15 cellular contexts compared by ENCODE assay signal in the genomic region with DNA sequence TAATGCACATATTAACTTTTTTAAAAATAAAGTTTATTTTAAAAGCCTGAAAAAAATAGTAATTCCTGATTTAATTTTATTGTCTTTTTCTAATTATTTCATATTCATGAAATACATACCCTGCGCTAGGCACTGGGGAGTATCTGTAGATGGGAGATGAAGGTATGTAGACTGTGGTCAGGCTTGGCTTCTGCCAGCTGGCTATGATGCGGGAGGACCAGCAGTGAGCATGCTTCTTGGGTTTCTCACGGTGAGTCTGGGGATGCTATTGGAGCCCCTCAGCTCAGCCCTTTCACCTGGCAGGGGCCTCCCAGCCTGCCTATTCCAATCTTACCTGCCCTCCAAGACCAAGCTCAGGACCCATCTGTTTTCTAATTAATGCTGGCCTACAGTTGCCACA.
"Had no signal": no experiment of that assay in that cellular context is flagged by ENCODE, and none has a peak within 500 bp of the region (broad histone marks: within the 10 kb centered on the region; RNA-seq: fewer than 3 reads in every experiment).

No MANE protein-coding gene starts in this region.

- DNase-seq: activated CD4-positive, alpha-beta memory T cell treated with anti-CD3 and anti-CD28 coated beads for 36 hours; activated CD4-positive, alpha-beta T cell treated with anti-CD3 and anti-CD28 coated beads for 4 hours; activated CD4-positive, CD25-positive, alpha-beta regulatory T cell; activated effector memory CD4-positive, alpha-beta T cell treated with Interleukin-2 at 50 U/mL for 16 hours; activated naive CD4-positive, alpha-beta T cell treated with anti-CD3 and anti-CD28 coated beads for 36 hours; activated naive CD8-positive, alpha-beta T cell treated with anti-CD3 and anti-CD28 coated beads, Interleukin-2, amount 10 ng/mL, durations not matched to agents 7 days and 5 days; activated T-cell treated with anti-CD3 and anti-CD28 coated beads, Interleukin-2, amount 50 U/mL, for 72 hours; nephron progenitor cell; stimulated activated CD4-positive, alpha-beta T cell treated with anti-CD3 and anti-CD28 coated beads, Interleukin-4, amount 100 ng/mL, for 24 hours; stimulated activated naive CD4-positive, alpha-beta T cell treated with Interleukin-2 at 50 U/mL for 16 hours; substantia nigra; T-helper 17 cell had no signal

- H3K27ac ChIP-seq: epithelial cell of prostate, thyroid gland had no signal

- H3K9me3 ChIP-seq: heart right ventricle, thyroid gland had no signal

- ATAC-seq: activated T-cell treated with anti-CD3 and anti-CD28 coated beads, Interleukin-2, amount 50 U/mL, for 72 hours; T-helper 17 cell had no signal

- H3K36me3 ChIP-seq: heart right ventricle, thyroid gland had no signal

- H3K4me3 ChIP-seq: heart right ventricle, thyroid gland had no signal

- H3K27me3 ChIP-seq: heart right ventricle, thyroid gland had no signal
